ENCODE assay signal across 8 cellular contexts in genomic region chr19:58183822-58184215, GRCh38. TPM values are rescaled to one million over a fixed set of nuclear protein-coding genes. Genes with fewer than 3 reads are reported as not detected.
A peak's percentile ranks its signal among the peaks of the same experiment; 100 is the strongest.
DNase-seq lines count a peak whose midpoint lies in the region; ATAC-seq, FAIRE-seq and TF ChIP-seq lines count a peak whose summit lies in the region.

No MANE protein-coding gene starts in this region.

- H3K36me3 ChIP-seq in kidney (ENCODE audit: control insufficient read depth in 1 of 2, insufficient read depth in 2 of 2, low read length in 2 of 2) (peaks cover 14 to 26% of the 10 kb centered on the region in 2 donors), thyroid gland (peaks cover 34 to 35% of the 10 kb centered on the region in 2 donors)

- in situ Hi-C loops in GM13976 (cut with MboI; ENCODE audit: low sequenced_read_pairs, unreplicated experiment), result no loop called here

- peaks cover 16% of the 10 kb centered on the region for H3K4me1 Mint-ChIP-seq in activated T-cell treated with anti-CD3 and anti-CD28 coated beads, Interleukin-2, amount 50 U/mL, for 4 hours (ENCODE audit: low read depth)

- H3K4me3 Mint-ChIP-seq in activated T-cell treated with anti-CD3 and anti-CD28 coated beads, Interleukin-2, amount 50 U/mL, for 4 hours, result peak overlapping the region; percentile 90

- peak overlapping the region; percentile 99 to 100 for H3K27ac ChIP-seq in kidney (ENCODE audit: low read depth in 2 of 2, low read length in 2 of 2)
- peak overlapping the region; percentile 98 to 99 (median 99) for H3K27ac ChIP-seq in thyroid gland

- H3K27me3 Mint-ChIP-seq in activated T-cell treated with anti-CD3 and anti-CD28 coated beads, Interleukin-2, amount 50 U/mL, for 4 hours (ENCODE audit: low read depth), result no peaks in the 10 kb centered on the region

- 14 to 25% methylated on average over 7 to 12 of the region's 13 CpGs for WGBS in thyroid gland, 2 donors

- H3K9me3 Mint-ChIP-seq in activated T-cell treated with anti-CD3 and anti-CD28 coated beads, Interleukin-2, amount 50 U/mL, for 4 hours, result peaks cover 20% of the 10 kb centered on the region
- H3K9me3 Mint-ChIP-seq in activated naive CD4-positive, alpha-beta T cell treated with anti-CD3 and anti-CD28 coated beads, Interleukin-2, amount 50 U/mL, for 72 hours, result peaks cover 25 to 26% of the 10 kb centered on the region in 2 donors

- no peak for TF ChIP-seq POLR2A in thyroid gland (IDR thresholded peaks at IDR 0.05)

- H3K4me1 ChIP-seq in kidney (ENCODE audit: control insufficient read depth in 1 of 2, insufficient read depth in 1 of 2, low read depth in 1 of 2, low read length in 2 of 2) (peaks cover 5 to 9% of the 10 kb centered on the region in 2 donors), thyroid gland (peaks cover 0 to 10% of the 10 kb centered on the region in 2 donors)

- intact Hi-C loops in kidney (cut with DNase I), result no loop called here
- intact Hi-C loops in thyroid gland (cut with DNase I), result no loop called here

- ATAC-seq in activated T-cell treated with anti-CD3 and anti-CD28 coated beads, Interleukin-2, amount 50 U/mL, for 4 hours, result no peak
- ATAC-seq in activated naive CD4-positive, alpha-beta T cell treated with anti-CD3 and anti-CD28 coated beads, Interleukin-2, amount 50 U/mL, for 72 hours, result no peak
- ATAC-seq in GM18868 (IDR thresholded peaks at IDR 0.05; ENCODE audit: unreplicated experiment), result no peak

- no peak for DNase-seq in activated T-cell treated with anti-CD3 and anti-CD28 coated beads, Interleukin-2, amount 50 U/mL, for 4 hours
- no peak for DNase-seq in activated T-cell treated with anti-CD3 and anti-CD28 coated beads, Interleukin-2, amount 50 U/mL, for 1 hour
- no peak for DNase-seq in activated naive CD4-positive, alpha-beta T cell treated with anti-CD3 and anti-CD28 coated beads, Interleukin-2, amount 50 U/mL, for 72 hours (ENCODE audit: low spot score in 2 of 2)
- no peak for DNase-seq in kidney
- DNase-seq in thyroid gland, result no peak
- no peak for DNase-seq in GM13976 (ENCODE audit: low spot score)
- no peak for DNase-seq in ecto neural progenitor cell (ENCODE audit: low spot score)

- no peak for FAIRE-seq in kidney (lab: Jason Lieb, UNC)

- H3K4me3 ChIP-seq in kidney (ENCODE audit: low read length in 2 of 2), result peak overlapping the region; percentile 91 to 99
- peak overlapping the region; percentile 50 to 97 (median 83) for H3K4me3 ChIP-seq in thyroid gland (replicated peaks in 1 of 3)

- H3K36me3 Mint-ChIP-seq in activated T-cell treated with anti-CD3 and anti-CD28 coated beads, Interleukin-2, amount 50 U/mL, for 4 hours (ENCODE audit: insufficient read depth), result peaks cover 46% of the 10 kb centered on the region
- peaks cover 65 to 80% of the 10 kb centered on the region in 2 donors for H3K36me3 Mint-ChIP-seq in activated naive CD4-positive, alpha-beta T cell treated with anti-CD3 and anti-CD28 coated beads, Interleukin-2, amount 50 U/mL, for 72 hours

- H3K27ac Mint-ChIP-seq in activated naive CD4-positive, alpha-beta T cell treated with anti-CD3 and anti-CD28 coated beads, Interleukin-2, amount 50 U/mL, for 72 hours, result peak overlapping the region; percentile 99

- H3K9ac ChIP-seq in kidney (ENCODE audit: low read length in 2 of 2), result peak overlapping the region; percentile 85 to 89

- no peak for TF ChIP-seq CTCF in kidney (IDR thresholded peaks at IDR 0.05; ENCODE audit: borderline replicate concordance, extremely low read depth, insufficient read depth)
- TF ChIP-seq CTCF in thyroid gland (IDR thresholded peaks at IDR 0.05), result no peak
- TF ChIP-seq CTCF in GM13976 (IDR thresholded peaks at IDR 0.05; ENCODE audit: borderline replicate concordance, control extremely low read depth, extremely low read depth, insufficient read depth, missing control alignments), result no peak

- no peaks in the 10 kb centered on the region for H3K27me3 ChIP-seq in thyroid gland

- peaks cover 28 to 68% of the 10 kb centered on the region in 2 donors for H3K9me3 ChIP-seq in kidney (ENCODE audit: control insufficient read depth in 1 of 2, low read length in 2 of 2)
- no peaks in the 10 kb centered on the region for H3K9me3 ChIP-seq in thyroid gland

RNA-seq across cellular contexts. Expression of gene ZNF274, which starts 1.0 kb away (rescaled TPM):
- 10 to 100 TPM; 17.3 to 26.6 (median 18.4) TPM for total RNA-seq in activated T-cell treated with anti-CD3 and anti-CD28 coated beads, Interleukin-2, amount 50 U/mL, for 4 hours
- total RNA-seq in activated naive CD4-positive, alpha-beta T cell treated with anti-CD3 and anti-CD28 coated beads, Interleukin-2, amount 50 U/mL, for 72 hours, result 10 to 100 TPM; 19.8 to 34.1 TPM
- total RNA-seq in kidney, result 42.4 TPM
- 10.9 TPM for polyA plus RNA-seq in kidney (ENCODE audit: insufficient read depth, low read depth, low replicate concordance)
- total RNA-seq in thyroid gland, result 10 to 100 TPM; 43.0 to 75.3 (median 49.9) TPM

RNA-seq across cellular contexts. Expression of gene ZNF329, which starts 33.2 kb away (rescaled TPM):
- 1 to 10 TPM; 6.3 to 8.4 (median 7.0) TPM for total RNA-seq in activated T-cell treated with anti-CD3 and anti-CD28 coated beads, Interleukin-2, amount 50 U/mL, for 4 hours
- 1 to 10 TPM; 3.6 to 8.1 TPM for total RNA-seq in activated naive CD4-positive, alpha-beta T cell treated with anti-CD3 and anti-CD28 coated beads, Interleukin-2, amount 50 U/mL, for 72 hours
- total RNA-seq in kidney (12.5 TPM), thyroid gland (10 to 100 TPM; 15.6 to 20.6 (median 17.6) TPM)
- polyA plus RNA-seq in kidney (ENCODE audit: insufficient read depth, low read depth, low replicate concordance), result 8.4 TPM

RNA-seq across cellular contexts. Expression of gene ZNF544, which starts 44.9 kb away (rescaled TPM):
- total RNA-seq in activated T-cell treated with anti-CD3 and anti-CD28 coated beads, Interleukin-2, amount 50 U/mL, for 4 hours, result 10 to 100 TPM; 41.6 to 43.8 (median 41.6) TPM
- 10 to 100 TPM; 34.0 to 51.9 TPM for total RNA-seq in activated naive CD4-positive, alpha-beta T cell treated with anti-CD3 and anti-CD28 coated beads, Interleukin-2, amount 50 U/mL, for 72 hours
- 39.3 TPM for total RNA-seq in kidney
- polyA plus RNA-seq in kidney (ENCODE audit: insufficient read depth, low read depth, low replicate concordance), result 19.4 TPM
- 100 to 1,000 TPM in 1 of 4 donors, 10 to 100 TPM in 3; 64.7 to 103 (median 76.5) TPM for total RNA-seq in thyroid gland
